In genomic region chr4:55854132-55854531, GRCh38 we compare ENCODE assay signal across 8 cellular contexts. TPM values are rescaled to one million over a fixed set of nuclear protein-coding genes. Genes with fewer than 3 reads are reported as not detected.
DNase-seq lines count a peak whose midpoint lies in the region; ATAC-seq and TF ChIP-seq lines count a peak whose summit lies in the region.

No MANE protein-coding gene starts in this region.

- H3K4me1 ChIP-seq in BLaER1 (peaks cover 16% of the 10 kb centered on the region), HUES48 (ENCODE audit: control insufficient read depth, insufficient read depth, low read length) (peaks cover 11% of the 10 kb centered on the region; the same call in 1 of the 2 replicates), mucosa of stomach (ENCODE audit: control insufficient read depth, insufficient read depth, low read length) (peaks cover 8% of the 10 kb centered on the region)

- ATAC-seq in HG03095 (IDR thresholded peaks at IDR 0.05; ENCODE audit: unreplicated experiment), result no peak
- no peak for ATAC-seq in GM21447 (IDR thresholded peaks at IDR 0.05; ENCODE audit: unreplicated experiment)

- H3K27me3 ChIP-seq in BLaER1 (no peaks in the 10 kb centered on the region), HUES48 (ENCODE audit: control insufficient read depth, insufficient read depth, low read length) (no peaks in the 10 kb centered on the region), mucosa of stomach (ENCODE audit: control insufficient read depth, insufficient read depth, low read length) (peaks cover 6% of the 10 kb centered on the region)

- H3K36me3 ChIP-seq in BLaER1, result peaks cover 21% of the 10 kb centered on the region
- H3K36me3 ChIP-seq in HUES48 (ENCODE audit: control insufficient read depth, insufficient read depth, low read length), result no peaks in the 10 kb centered on the region
- no peaks in the 10 kb centered on the region for H3K36me3 ChIP-seq in mucosa of stomach (ENCODE audit: control insufficient read depth, insufficient read depth, low read length)

- peaks cover 5% of the 10 kb centered on the region for H3K36me3 Mint-ChIP-seq in chondrocyte (ENCODE audit: low read depth)

- H3K4me2 ChIP-seq in BLaER1, result peak overlapping the region; percentile 95

- H3K27ac ChIP-seq in BLaER1, result peak overlapping the region; percentile 91
- peak overlapping the region; percentile 64 for H3K27ac ChIP-seq in HUES48 (ENCODE audit: low read depth, low read length)

- H4K20me1 ChIP-seq in BLaER1, result no peaks in the 10 kb centered on the region

- no peaks in the 10 kb centered on the region for H3K27me3 Mint-ChIP-seq in chondrocyte (ENCODE audit: low read depth)

- H3K9me3 Mint-ChIP-seq in chondrocyte (ENCODE audit: low read depth), result no peaks in the 10 kb centered on the region

- DNase-seq in chondrocyte (ENCODE audit: low spot score), result no peak
- no peak for DNase-seq in activated gamma-delta T cell (lab: John Stamatoyannopoulos, UW)
- no peak for DNase-seq in DMS153 (lab: John Stamatoyannopoulos, UW)

- H3K9ac ChIP-seq in BLaER1 (peak overlapping the region; percentile 92), HUES48 (ENCODE audit: low read depth, low read length) (peak overlapping the region; percentile 73), mucosa of stomach (ENCODE audit: low read length) (peak overlapping the region; percentile 90)

- peaks cover 8% of the 10 kb centered on the region for H3K4me1 Mint-ChIP-seq in chondrocyte (ENCODE audit: low read depth)

- no peak for TF ChIP-seq CTCF in chondrocyte (IDR thresholded peaks at IDR 0.05)

- peak overlapping the region; percentile 95 for H3K27ac Mint-ChIP-seq in chondrocyte (ENCODE audit: unreplicated experiment)

- peaks cover 16% of the 10 kb centered on the region for H3K9me3 ChIP-seq in BLaER1
- no peaks in the 10 kb centered on the region for H3K9me3 ChIP-seq in HUES48 (ENCODE audit: control insufficient read depth, insufficient read depth, low read length)
- H3K9me3 ChIP-seq in mucosa of stomach (ENCODE audit: control insufficient read depth, low read length), result no peaks in the 10 kb centered on the region

- H3K4me3 Mint-ChIP-seq in chondrocyte (ENCODE audit: unreplicated experiment), result no peak overlapping the region

- peak overlapping the region; percentile 92 for H3K4me3 ChIP-seq in BLaER1
- peak overlapping the region; percentile 80 for H3K4me3 ChIP-seq in HUES48 (ENCODE audit: low read depth, low read length)
- H3K4me3 ChIP-seq in mucosa of stomach (ENCODE audit: low read length), result peak overlapping the region; percentile 93

RNA-seq across cellular contexts. Expression of gene EXOC1, which starts 0.7 kb away (rescaled TPM):
- total RNA-seq in chondrocyte, result 28.9 to 38.8 TPM (median 29.5 TPM) in 3 replicates

RNA-seq across cellular contexts. Expression of gene EXOC1L, which starts 34.5 kb away (rescaled TPM):
- not detected in 3 replicates for total RNA-seq in chondrocyte
